Comparison of ENCODE assay signal across 14 cellular contexts in genomic region chr18:46412831-46413371, GRCh38.
A peak's percentile ranks its signal among the peaks of the same experiment; 100 is the strongest.
DNase-seq lines count a peak whose midpoint lies in the region; ATAC-seq, FAIRE-seq and TF ChIP-seq lines count a peak whose summit lies in the region.
"Had no signal": no experiment of that assay in that cellular context is flagged by ENCODE, and none has a peak within 500 bp of the region (broad histone marks: within the 10 kb centered on the region; RNA-seq: fewer than 3 reads in every experiment).

No MANE protein-coding gene starts in this region.

- TF ChIP-seq CTCF in left ventricle myocardium inferior (IDR thresholded peaks at IDR 0.05; ENCODE audit: borderline replicate concordance) (no peak), psoas muscle (IDR thresholded peaks at IDR 0.05) (no peak)

- WGBS in psoas muscle, 3 donors, result 20 to 29% (median 28%) methylated on average over 13 of the region's 13 CpGs
- WGBS in small intestine, 3 donors, result 42 to 53% (median 49%) methylated on average over 13 of the region's 13 CpGs

- no peaks in the 10 kb centered on the region for H3K9me3 ChIP-seq in left ventricle myocardium inferior (replicated peaks)
- no peaks in the 10 kb centered on the region for H3K9me3 ChIP-seq in psoas muscle
- no peaks in the 10 kb centered on the region for H3K9me3 ChIP-seq in small intestine (ENCODE audit: control insufficient read depth, low read depth)

- H3K36me3 ChIP-seq in left ventricle myocardium inferior (no peaks in the 10 kb centered on the region), psoas muscle (ENCODE audit: insufficient read depth in 1 of 2, low read depth in 1 of 2) (no peaks in the 10 kb centered on the region), small intestine (ENCODE audit: control insufficient read depth in 2 of 2, insufficient read depth in 2 of 2, low read length in 2 of 2) (no peaks in the 10 kb centered on the region)

- DNase-seq in NCI-H1092 (lab: John Stamatoyannopoulos, UW) (peak; percentile 49), NCI-H446 (lab: John Stamatoyannopoulos, UW) (peak; percentile 34 to 65), left ventricle myocardium inferior (no peak), psoas muscle (no peak), NCI-H526 (lab: John Stamatoyannopoulos, UW) (no peak), COLO668 (lab: John Stamatoyannopoulos, UW; ENCODE audit: unreplicated experiment) (no peak), small intestine (no peak), NCI-H1930 (lab: John Stamatoyannopoulos, UW) (no peak)
- DNase-seq: activated CD8-positive, alpha-beta memory T cell treated with anti-CD3 and anti-CD28 coated beads for 24 hours; activated naive CD4-positive, alpha-beta T cell treated with anti-CD3 and anti-CD28 coated beads, Interleukin-2, amount 50 U/mL, for 16 hours; GF-D8; HCEC 1CT; SHP77 had no signal

- no peak for FAIRE-seq in small intestine (lab: Jason Lieb, UNC)

- ATAC-seq in psoas muscle, result no peak

- H3K4me3 ChIP-seq in left ventricle myocardium inferior, result peak overlapping the region; percentile 42
- peak overlapping the region; percentile 8 for H3K4me3 ChIP-seq in psoas muscle
- H3K4me3 ChIP-seq in small intestine (ENCODE audit: low read depth in 1 of 2, low read length in 2 of 2), result no peak overlapping the region

- H3K27ac ChIP-seq in left ventricle myocardium inferior (replicated peaks), result peak overlapping the region; percentile 93
- peak overlapping the region; percentile 91 for H3K27ac ChIP-seq in psoas muscle
- no peak overlapping the region for H3K27ac ChIP-seq in small intestine (ENCODE audit: low read depth in 1 of 2, low read length in 1 of 2)
- H3K27ac ChIP-seq: HL-60 had no signal

- H3K4me1 ChIP-seq in left ventricle myocardium inferior (peaks cover 95% of the 10 kb centered on the region), psoas muscle (peaks cover 69% of the 10 kb centered on the region), small intestine (ENCODE audit: control insufficient read depth in 2 of 2, insufficient read depth in 1 of 2, low read depth in 1 of 2, low read length in 1 of 2) (no peaks in the 10 kb centered on the region)

- H3K27me3 ChIP-seq in left ventricle myocardium inferior (ENCODE audit: low read depth), result no peaks in the 10 kb centered on the region
- no peaks in the 10 kb centered on the region for H3K27me3 ChIP-seq in psoas muscle (ENCODE audit: insufficient read depth in 3 of 3, low read length in 2 of 3)
- no peaks in the 10 kb centered on the region for H3K27me3 ChIP-seq in small intestine (ENCODE audit: control insufficient read depth in 2 of 2, insufficient read depth in 2 of 2, low read length in 2 of 2)

- intact Hi-C loops in left ventricle myocardium inferior (cut with micrococcal nuclease) (no loop called here), psoas muscle (cut with DNase I) (loop anchor here (2.0 to 10.0 kb wide), 3 partner anchors 78 to 238 kb away; a partner anchor contains a TSS)

Comparison
In these comparisons a context has a peak if more than half of its experiments do, and no peak if none do; other contexts are left out.
1. DNase-seq: peak in NCI-H1092 (single experiment) and NCI-H446 (2 of 2); none in left ventricle myocardium inferior (single experiment), psoas muscle (0 of 2), NCI-H526 (0 of 2), COLO668 (single experiment), small intestine (single experiment) and NCI-H1930 (0 of 2).
2. H3K27ac ChIP-seq: peak in left ventricle myocardium inferior (single experiment) and psoas muscle (single experiment); none in small intestine (0 of 2).
3. H3K4me3 ChIP-seq: peak in left ventricle myocardium inferior (single experiment) and psoas muscle (single experiment); none in small intestine (0 of 2).